Comparison of ENCODE assay signal across 12 cellular contexts in genomic region chr6:149766156-149766768, GRCh38. TPM values are rescaled to one million over a fixed set of nuclear protein-coding genes. Genes with fewer than 3 reads are reported as not detected.
DNase-seq lines count a peak whose midpoint lies in the region; ATAC-seq and TF ChIP-seq lines count a peak whose summit lies in the region.
"Had no signal": no experiment of that assay in that cellular context is flagged by ENCODE, and none has a peak within 500 bp of the region (broad histone marks: within the 10 kb centered on the region; RNA-seq: fewer than 3 reads in every experiment).

No MANE protein-coding gene starts in this region.

- ATAC-seq in GM21723 (IDR thresholded peaks at IDR 0.05; ENCODE audit: unreplicated experiment), result no peak
- no peak for ATAC-seq in GM21825 (IDR thresholded peaks at IDR 0.05; ENCODE audit: unreplicated experiment)

- H3K36me3 ChIP-seq in A673 (ENCODE audit: insufficient read depth, low read length, poor library complexity, severe bottlenecking), result peaks cover 11% of the 10 kb centered on the region
- peaks cover 7% of the 10 kb centered on the region for H3K36me3 ChIP-seq in adipocyte (ENCODE audit: control insufficient read depth, insufficient read depth, low read length, severe bottlenecking)

- TF ChIP-seq CTCF in A673 (conservative IDR thresholded peaks at IDR 0.05; ENCODE audit: low read depth, low read length) (no peak), foreskin fibroblast (IDR thresholded peaks at IDR 0.05; ENCODE audit: low read depth, low read length) (no peak)

- CTCF ChIA-PET in A673 (lab: Charles Lee), result no interaction called here

- intact Hi-C loops in A673 (cut with micrococcal nuclease; ENCODE audit: unreplicated experiment), result no loop called here

- peaks cover 7% of the 10 kb centered on the region for H3K4me1 ChIP-seq in A673 (ENCODE audit: insufficient read depth, low read length, poor library complexity, severe bottlenecking)
- peaks cover 31% of the 10 kb centered on the region for H3K4me1 ChIP-seq in adipocyte (ENCODE audit: control insufficient read depth, insufficient read depth, low read length)

- H3K9me3 ChIP-seq in A673 (ENCODE audit: low read depth, low read length, poor library complexity, severe bottlenecking), result peaks cover 12% of the 10 kb centered on the region
- H3K9me3 ChIP-seq in adipocyte (ENCODE audit: control insufficient read depth, low read length), result peaks cover 3% of the 10 kb centered on the region

- POLR2A ChIA-PET in A673 (lab: Charles Lee; ENCODE audit: low non-redundant PET), result no interaction called here

- no peak overlapping the region for H3K27ac ChIP-seq in A673 (ENCODE audit: low read depth, low read length, poor library complexity, severe bottlenecking)

- H3K27me3 ChIP-seq in A673 (replicated peaks; ENCODE audit: insufficient read depth, low read depth, low read length, poor library complexity) (no peaks in the 10 kb centered on the region), adipocyte (replicated peaks; ENCODE audit: control insufficient read depth, insufficient read depth, low read length) (no peaks in the 10 kb centered on the region)
- H3K27me3 ChIP-seq: heart right ventricle had no signal

- H3K9ac ChIP-seq in adipocyte (ENCODE audit: low read length), result peak overlapping the region; percentile 65

- H3K4me3 ChIP-seq in A673 (ENCODE audit: low read depth, low read length, poor library complexity, severe bottlenecking) (no peak overlapping the region), adipocyte (ENCODE audit: low read length) (peak overlapping the region; percentile 59), foreskin fibroblast (ENCODE audit: low read depth in 1 of 2, low read length in 2 of 2) (no peak overlapping the region)
- H3K4me3 ChIP-seq: heart right ventricle had no signal

- TSS peak; percentile 24 for BruUV-seq in A673 (replicated peaks; lab: Mats Ljungman, UMichigan)

- DNase-seq in A673 (ENCODE audit: low spot score) (peak; percentile 15), HS-27A (ENCODE audit: low read depth) (peak; percentile 64), adipocyte (ENCODE audit: low read depth) (peak; percentile 91), foreskin fibroblast (peak; percentile 62 to 74), NCI-H2081 treated with DMSO at 0.1 percent for 48 hours (lab: John Stamatoyannopoulos, UW) (no peak)
- DNase-seq in activated CD4-positive, alpha-beta T cell treated with anti-CD3 and anti-CD28 coated beads, Interleukin-2, amount 50 U/mL, for 1 hour, result no peak
- DNase-seq: activated gamma-delta T cell, cortex of kidney, NCI-H446 treated with DMSO at 0.1 percent for 48 hours had no signal

RNA-seq across cellular contexts. Expression of gene PCMT1, which starts 16.7 kb away (rescaled TPM):
- 110 and 115 TPM in 2 replicates for total RNA-seq in A673 (2021)

RNA-seq across cellular contexts. Expression of gene NUP43, which starts 19.9 kb away (rescaled TPM):
- 87.0 and 88.5 TPM in 2 replicates for total RNA-seq in A673 (2021)

RNA-seq across cellular contexts. Expression of gene LATS1, which starts 48.4 kb away (rescaled TPM):
- total RNA-seq in A673 (2021), result 35.2 and 39.6 TPM in 2 replicates

Comparison
In these comparisons a context has a peak if more than half of its experiments do, and no peak if none do; other contexts are left out.
1. DNase-seq: peak in A673 (single experiment), HS-27A (single experiment), adipocyte (single experiment) and foreskin fibroblast (2 of 2); none in NCI-H2081 treated with DMSO at 0.1 percent for 48 hours (single experiment) and activated CD4-positive, alpha-beta T cell treated with anti-CD3 and anti-CD28 coated beads, Interleukin-2, amount 50 U/mL, for 1 hour (single experiment).